Comparison of ENCODE assay signal across 8 cellular contexts in the genomic region with DNA sequence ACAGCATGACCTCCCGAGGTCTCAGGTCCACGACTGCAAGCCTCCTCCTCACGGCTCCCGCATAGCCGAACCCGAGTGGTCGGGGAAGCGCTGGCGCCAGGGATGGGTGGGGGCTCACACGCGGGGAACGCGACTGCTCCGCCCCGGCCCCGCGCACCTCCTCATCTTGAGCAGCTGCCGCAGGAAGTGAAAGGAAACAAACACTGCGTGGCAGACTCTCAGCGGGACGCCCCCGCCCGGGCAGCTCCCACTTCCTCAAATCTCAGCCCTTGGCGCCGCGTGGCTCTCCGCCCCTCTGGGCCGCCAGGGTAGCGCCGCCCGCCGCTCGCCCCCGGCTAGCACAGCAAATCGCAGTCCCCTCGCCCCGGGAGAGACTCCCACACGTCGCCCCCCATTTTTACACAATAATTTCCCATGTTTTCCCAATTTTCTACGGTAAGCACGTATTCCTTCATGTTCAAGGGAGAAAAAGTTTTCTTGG. TPM values are rescaled to one million over a fixed set of nuclear protein-coding genes. Genes with fewer than 3 reads are reported as not detected.
A peak's percentile ranks its signal among the peaks of the same experiment; 100 is the strongest.
DNase-seq lines count a peak whose midpoint lies in the region; ATAC-seq and TF ChIP-seq lines count a peak whose summit lies in the region.

A gene with protein sequence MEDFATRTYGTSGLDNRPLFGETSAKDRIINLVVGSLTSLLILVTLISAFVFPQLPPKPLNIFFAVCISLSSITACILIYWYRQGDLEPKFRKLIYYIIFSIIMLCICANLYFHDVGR (minus strand): TSS at position 188 of the 481 bp plus-strand sequence. CDS start 229 bp downstream, outside the sequence.

- H3K27ac ChIP-seq in neuronal stem cell (replicated peaks; ENCODE audit: low read length) (no peak within 1 kb of the TSS), substantia nigra (ENCODE audit: low read depth, low read length, poor library complexity, severe bottlenecking) (peak within 1 kb of the TSS; percentile 70)

- peak within 1 kb of the TSS; percentile 74 for H3K27ac Mint-ChIP-seq in Caco-2 (ENCODE audit: unreplicated experiment)

- no peak within 1 kb of the TSS for H4K91ac ChIP-seq in neuronal stem cell (ENCODE audit: low read depth, low read length, poor library complexity)

- peaks cover 18% of the 10 kb centered on the region for H3K36me3 Mint-ChIP-seq in Caco-2 (ENCODE audit: insufficient read depth, unreplicated experiment)

- peaks cover 8% of the 10 kb centered on the region for H3K4me1 Mint-ChIP-seq in Caco-2 (ENCODE audit: low read depth, unreplicated experiment)

- peak; percentile 64 to 66 for DNase-seq in Caco-2
- DNase-seq in HK-2 (ENCODE audit: unreplicated experiment): peak; percentile 77
- peak; percentile 95 for DNase-seq in activated effector memory CD4-positive, alpha-beta T cell treated with anti-CD3 and anti-CD28 coated beads, Interleukin-2, amount 50 U/mL, for 16 hours
- peak; percentile 62 to 80 for DNase-seq in foreskin fibroblast
- peak; percentile 51 for DNase-seq in neuronal stem cell (ENCODE audit: low spot score)
- DNase-seq in substantia nigra (lab: John Stamatoyannopoulos, UW): peak in 44 of 49 donors; percentile 10 to 77 (median 50)

- ATAC-seq in GM19463 (IDR thresholded peaks at IDR 0.05; ENCODE audit: unreplicated experiment): peak; percentile 41

- H3K23ac ChIP-seq in neuronal stem cell (ENCODE audit: low read depth, low read length, poor library complexity): peak within 1 kb of the TSS; percentile 82

- H3K4me3 ChIP-seq in Caco-2 (ENCODE audit: low read depth, low read length): peak within 1 kb of the TSS; percentile 66
- H3K4me3 ChIP-seq in foreskin fibroblast (ENCODE audit: low read depth in 1 of 2, low read length in 2 of 2): peak within 1 kb of the TSS; percentile 91 to 98
- peak within 1 kb of the TSS; percentile 87 to 98 for H3K4me3 ChIP-seq in neuronal stem cell (ENCODE audit: low read length in 2 of 2)

- peak within 1 kb of the TSS; percentile 9 for H2BK15ac ChIP-seq in neuronal stem cell (ENCODE audit: low read length)

- H3K9ac ChIP-seq in neuronal stem cell (ENCODE audit: low read depth, low read length, poor library complexity): peak within 1 kb of the TSS; percentile 90

- H3K4me2 ChIP-seq in neuronal stem cell (ENCODE audit: insufficient read depth, low read length, poor library complexity, severe bottlenecking): peak within 1 kb of the TSS; percentile 80

- H3K9me3 ChIP-seq in Caco-2 (no peaks in the 10 kb centered on the region), neuronal stem cell (replicated peaks in 1 of 2; ENCODE audit: control insufficient read depth in 2 of 2, insufficient read depth in 1 of 2, low read depth in 1 of 2, low read length in 2 of 2) (peaks cover 0 to 7% of the 10 kb centered on the region in 2 donors)

- TSS peak; percentile 14 for BruUV-seq in Caco-2 (replicated peaks; lab: Mats Ljungman, UMichigan)

- H2AK5ac ChIP-seq in neuronal stem cell (ENCODE audit: low read depth, low read length): no peak within 1 kb of the TSS

- H3K4me3 Mint-ChIP-seq in Caco-2 (ENCODE audit: unreplicated experiment): peak within 1 kb of the TSS; percentile 97

- peak within 1 kb of the TSS; percentile 93 for H3K18ac ChIP-seq in neuronal stem cell (ENCODE audit: low read length)

- peak within 1 kb of the TSS; percentile 85 for H2BK5ac ChIP-seq in neuronal stem cell (ENCODE audit: low read length)

- intact Hi-C loops in Caco-2 (cut with micrococcal nuclease; ENCODE audit: unreplicated experiment): loop anchor here (1.0 to 10.0 kb wide), 5 partner anchors 17 to 375 kb away; a partner anchor contains a TSS

- no peak within 1 kb of the TSS for H4K8ac ChIP-seq in neuronal stem cell (ENCODE audit: low read depth, low read length)

- POLR2A ChIA-PET in Caco-2 (lab: Charles Lee): interaction anchor here (3.2 kb wide), 1 partner anchor 66 kb away, joined by 19 read pairs; a partner anchor contains a TSS

- H3K4ac ChIP-seq in neuronal stem cell (ENCODE audit: low read length): no peak within 1 kb of the TSS

- no CpG with 5 or more reads among the region's 41 CpGs for WGBS in neuronal stem cell (ENCODE audit: extremely low coverage in 2 of 2, insufficient read length in 2 of 2, insufficient replicate concordance in 1 of 2), 2 donors

- TF ChIP-seq POLR2A in Raji (IDR thresholded peaks at IDR 0.05; ENCODE audit: insufficient read depth, low read depth, low read length): peak; percentile 71

- H3K4me1 ChIP-seq in Caco-2 (peaks cover 5% of the 10 kb centered on the region), neuronal stem cell (ENCODE audit: control insufficient read depth in 2 of 2, insufficient read depth in 1 of 2, low read depth in 1 of 2, low read length in 2 of 2) (peaks cover 6 to 12% of the 10 kb centered on the region in 2 donors)

- H2AFZ ChIP-seq in neuronal stem cell (ENCODE audit: low read length): peak within 1 kb of the TSS; percentile 99

- CTCF ChIA-PET in Caco-2 (lab: Charles Lee): interaction anchor here (1.0 kb wide), 1 partner anchor 45 kb away, joined by 3 read pairs; no protein-coding TSS in a partner anchor

- H3K79me1 ChIP-seq in neuronal stem cell (ENCODE audit: low read depth, low read length): no peaks in the 10 kb centered on the region

- no peaks in the 10 kb centered on the region for H3K27me3 ChIP-seq in Caco-2 (replicated peaks; ENCODE audit: control insufficient read depth, insufficient read depth, low read length)
- H3K27me3 ChIP-seq in neuronal stem cell (ENCODE audit: control insufficient read depth in 3 of 3, insufficient read depth in 3 of 3, low read depth in 1 of 3, low read length in 3 of 3): peaks cover 0 to 39% (median 16%) of the 10 kb centered on the region in 3 experiments

- H3K36me3 ChIP-seq in Caco-2 (ENCODE audit: control insufficient read depth, insufficient read depth, low read length): no peaks in the 10 kb centered on the region
- H3K36me3 ChIP-seq in neuronal stem cell (replicated peaks in 1 of 2; ENCODE audit: control insufficient read depth in 2 of 2, insufficient read depth in 2 of 2, low read length in 2 of 2): peaks cover 2 to 33% of the 10 kb centered on the region in 2 donors

- peak within 1 kb of the TSS; percentile 78 for H3K14ac ChIP-seq in neuronal stem cell (ENCODE audit: low read length)

- TF ChIP-seq CTCF in Caco-2 (IDR thresholded peaks at IDR 0.05; ENCODE audit: insufficient read depth in 1 of 2, low read depth in 1 of 2, low read length in 1 of 2, severe bottlenecking in 1 of 2, unreplicated experiment in 1 of 2) (peak; percentile 22 to 26), foreskin fibroblast (IDR thresholded peaks at IDR 0.05; ENCODE audit: low read depth, low read length) (no peak)

- H3K27me3 Mint-ChIP-seq in Caco-2 (ENCODE audit: insufficient read depth, unreplicated experiment): no peaks in the 10 kb centered on the region

- H2BK120ac ChIP-seq in neuronal stem cell (ENCODE audit: low read depth, low read length): peak within 1 kb of the TSS; percentile 36

- H2BK12ac ChIP-seq in neuronal stem cell (ENCODE audit: low read length): no peak within 1 kb of the TSS

- no peaks in the 10 kb centered on the region for H3K9me3 Mint-ChIP-seq in Caco-2 (ENCODE audit: unreplicated experiment)

RNA-seq across cellular contexts. Expression of the gene that starts here (rescaled TPM):
- 24.2 and 28.6 TPM in 2 replicates for total RNA-seq in Caco-2 (2022)
- polyA plus RNA-seq in neuronal stem cell (2013, experiment 1 of 2): 23.8 TPM
- polyA plus RNA-seq in neuronal stem cell (2013, experiment 2 of 2): 24.7 TPM
